8 cellular contexts compared by ENCODE assay signal in the genomic region with DNA sequence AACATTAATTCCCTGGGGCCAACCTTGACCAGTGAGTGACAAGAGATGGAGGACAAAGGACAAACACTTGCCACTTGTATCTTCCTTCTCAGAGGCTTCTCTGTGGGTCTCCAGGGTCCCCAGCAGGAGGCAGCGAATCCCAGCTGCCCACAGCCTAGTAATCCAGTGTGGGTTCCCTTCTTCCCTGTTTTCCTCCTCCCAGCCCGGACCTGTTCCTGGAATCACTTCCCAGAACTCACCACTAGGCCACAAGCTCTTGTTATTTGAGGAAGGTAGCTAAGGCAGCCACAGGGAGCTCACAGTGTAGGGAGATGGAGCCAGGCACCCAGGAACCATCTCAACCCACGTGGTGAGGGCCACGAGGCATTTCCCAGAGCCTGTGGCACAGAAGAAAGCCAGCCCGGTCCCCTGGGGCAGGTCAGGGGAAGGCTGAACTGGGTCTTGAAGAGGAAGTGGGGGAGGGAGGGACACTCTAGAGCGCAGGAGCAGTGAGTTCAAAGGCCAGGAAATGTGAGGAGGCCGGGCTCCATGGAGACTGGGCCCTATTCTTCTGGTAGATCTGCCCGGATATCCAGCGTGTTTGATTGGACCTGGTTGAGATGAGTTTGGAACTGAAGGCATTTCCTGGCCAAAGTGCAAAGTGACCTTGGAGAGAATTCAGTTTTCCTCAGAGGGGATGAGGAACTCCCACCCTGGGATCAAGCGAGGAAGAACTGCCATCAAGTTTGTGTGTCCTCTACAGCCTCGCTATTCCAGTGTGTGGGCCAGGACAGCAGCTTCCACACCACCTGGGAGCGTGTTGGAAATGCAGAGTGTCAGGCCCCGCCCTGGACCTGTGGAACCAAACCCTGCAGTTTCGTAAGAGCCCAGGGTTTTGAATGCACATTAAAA. TPM values are rescaled to one million over a fixed set of nuclear protein-coding genes. Genes with fewer than 3 reads are reported as not detected.
A peak's percentile ranks its signal among the peaks of the same experiment; 100 is the strongest.
DNase-seq lines count a peak whose midpoint lies in the region; ATAC-seq and TF ChIP-seq lines count a peak whose summit lies in the region.

No MANE protein-coding gene starts in this region.

- intact Hi-C loops in spleen (cut with DNase I; ENCODE audit: low total_unique reads) (no loop called here), thyroid gland (cut with DNase I) (no loop called here)

- TF ChIP-seq POLR2A in spleen (IDR thresholded peaks at IDR 0.05) (no peak), thyroid gland (IDR thresholded peaks at IDR 0.05) (no peak)

- TF ChIP-seq CTCF in epithelial cell of proximal tubule (conservative IDR thresholded peaks at IDR 0.05; ENCODE audit: low read depth, low read length) (peak; percentile 27), spleen (IDR thresholded peaks at IDR 0.05 in 8 of 11, conservative IDR thresholded peaks at IDR 0.05 in 3 of 11) (peak in 2 of 11 experiments; percentile 19 to 24), thyroid gland (IDR thresholded peaks at IDR 0.05) (no peak)

- peak overlapping the region in 5 of 8 donors; percentile 32 to 57 (median 51) for H3K27ac ChIP-seq in spleen
- H3K27ac ChIP-seq in thyroid gland: peak overlapping the region in 1 of 3 donors; percentile 0

- 43 to 52% (median 45%) methylated on average over 12 to 14 of the region's 14 CpGs for WGBS in spleen, 5 donors
- 71 to 77% methylated on average over 14 of the region's 14 CpGs for WGBS in thyroid gland, 2 donors

- H3K36me3 ChIP-seq in spleen (no peaks in the 10 kb centered on the region), thyroid gland (no peaks in the 10 kb centered on the region)

- DNase-seq in SIG-M5 treated with dmso at 0.1 percent for 504 hours (lab: John Stamatoyannopoulos, UW; ENCODE audit: unreplicated experiment) (peak; percentile 15), SIG-M5 (lab: John Stamatoyannopoulos, UW) (no peak), epithelial cell of proximal tubule (ENCODE audit: low read depth) (no peak), spleen (no peak), NCI-H748 (lab: John Stamatoyannopoulos, UW; ENCODE audit: unreplicated experiment) (no peak), thyroid gland (no peak)

- H3K4me1 ChIP-seq in spleen (peaks cover 0 to 27% (median 16%) of the 10 kb centered on the region in 6 donors), thyroid gland (no peaks in the 10 kb centered on the region)

- ATAC-seq in SK-N-SH treated with all-trans-retinoic acid at 6 μM for 48 hours (peak; percentile 48), HG03135 (IDR thresholded peaks at IDR 0.05; ENCODE audit: unreplicated experiment) (no peak)

- H3K9me3 ChIP-seq in spleen (peaks cover 0 to 5% (median 1%) of the 10 kb centered on the region in 8 donors), thyroid gland (no peaks in the 10 kb centered on the region)

- H3K4me3 ChIP-seq in epithelial cell of proximal tubule (ENCODE audit: low read depth, low read length) (no peak overlapping the region), spleen (no peak overlapping the region), thyroid gland (replicated peaks in 1 of 3) (no peak overlapping the region)

- H3K27me3 ChIP-seq in spleen (replicated peaks in 1 of 7) (no peaks in the 10 kb centered on the region), thyroid gland (no peaks in the 10 kb centered on the region)

TF ChIP-seq in SK-N-SH treated with all-trans-retinoic acid at 6 μM for 48 hours, 23 proteins besides CTCF, POLR2A, EP300 and RAD21:
- TF ChIP-seq ZNF70 (CRISPR knock-in tag; IDR thresholded peaks at IDR 0.05) (no peak), CSDC2 (CRISPR knock-in tag; IDR thresholded peaks at IDR 0.05) (no peak), GLIS3 (CRISPR knock-in tag; IDR thresholded peaks at IDR 0.05) (no peak), RARB (CRISPR knock-in tag; IDR thresholded peaks at IDR 0.05) (no peak), ZFP3 (CRISPR knock-in tag; IDR thresholded peaks at IDR 0.05) (no peak), SNAI2 (CRISPR knock-in tag; IDR thresholded peaks at IDR 0.05) (no peak), TOX (CRISPR knock-in tag; IDR thresholded peaks at IDR 0.05; ENCODE audit: borderline replicate concordance) (no peak), ZC3H10 (CRISPR knock-in tag; IDR thresholded peaks at IDR 0.05) (no peak)
- TF ChIP-seq, protein P1, sequence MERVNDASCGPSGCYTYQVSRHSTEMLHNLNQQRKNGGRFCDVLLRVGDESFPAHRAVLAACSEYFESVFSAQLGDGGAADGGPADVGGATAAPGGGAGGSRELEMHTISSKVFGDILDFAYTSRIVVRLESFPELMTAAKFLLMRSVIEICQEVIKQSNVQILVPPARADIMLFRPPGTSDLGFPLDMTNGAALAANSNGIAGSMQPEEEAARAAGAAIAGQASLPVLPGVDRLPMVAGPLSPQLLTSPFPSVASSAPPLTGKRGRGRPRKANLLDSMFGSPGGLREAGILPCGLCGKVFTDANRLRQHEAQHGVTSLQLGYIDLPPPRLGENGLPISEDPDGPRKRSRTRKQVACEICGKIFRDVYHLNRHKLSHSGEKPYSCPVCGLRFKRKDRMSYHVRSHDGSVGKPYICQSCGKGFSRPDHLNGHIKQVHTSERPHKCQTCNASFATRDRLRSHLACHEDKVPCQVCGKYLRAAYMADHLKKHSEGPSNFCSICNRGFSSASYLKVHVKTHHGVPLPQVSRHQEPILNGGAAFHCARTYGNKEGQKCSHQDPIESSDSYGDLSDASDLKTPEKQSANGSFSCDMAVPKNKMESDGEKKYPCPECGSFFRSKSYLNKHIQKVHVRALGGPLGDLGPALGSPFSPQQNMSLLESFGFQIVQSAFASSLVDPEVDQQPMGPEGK (CRISPR knock-in tag; IDR thresholded peaks at IDR 0.05; ENCODE audit: borderline replicate concordance): no peak
TF ChIP-seq in SK-N-SH treated with all-trans-retinoic acid at 6 μM for 48 hours: peak in this region for 0.

RNA-seq across cellular contexts. Expression of a gene that starts 20.3 kb away (rescaled TPM):
- 7.1 and 7.6 TPM in 2 replicates for total RNA-seq in epithelial cell of proximal tubule
- total RNA-seq in spleen: 100 to 1,000 TPM in 4 of 7 donors, 10 to 100 TPM in 3; 74.0 to 163 (median 105) TPM
- 10 to 100 TPM; 12.9 to 30.3 (median 18.0) TPM for polyA plus RNA-seq in spleen
- total RNA-seq in thyroid gland: 10 to 100 TPM; 12.7 to 22.7 (median 20.0) TPM

RNA-seq across cellular contexts. Expression of a gene that starts 36.1 kb away (rescaled TPM):
- total RNA-seq in epithelial cell of proximal tubule (4.9 and 6.3 TPM in 2 replicates), spleen (10 to 100 TPM; 10.6 to 21.7 (median 16.2) TPM), thyroid gland (10 to 100 TPM; 16.3 to 33.5 (median 18.6) TPM)
- 1 to 10 TPM; 1.9 to 3.0 (median 1.9) TPM for polyA plus RNA-seq in spleen
